ENCODE assay signal across 18 cellular contexts in the genomic region with DNA sequence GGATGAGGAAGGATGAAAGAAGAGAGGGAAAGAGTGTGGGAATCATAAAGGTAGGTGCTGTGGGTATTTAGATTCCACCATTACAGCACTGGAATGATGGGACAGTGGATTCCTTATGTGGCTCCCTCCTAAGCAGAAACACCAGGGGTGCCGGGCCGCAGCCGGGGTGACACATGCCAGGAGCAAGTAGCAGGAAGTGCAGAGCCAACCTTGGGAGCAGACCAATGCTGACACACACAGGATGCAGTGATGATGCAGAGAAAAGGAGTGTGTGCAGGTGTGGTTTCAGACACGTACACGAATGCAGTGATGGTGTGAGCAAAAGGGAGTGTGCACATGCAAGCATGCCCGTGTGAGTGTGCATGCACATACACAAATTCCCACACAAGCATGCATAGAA.
"Had no signal": no experiment of that assay in that cellular context is flagged by ENCODE, and none has a peak within 500 bp of the region (broad histone marks: within the 10 kb centered on the region; RNA-seq: fewer than 3 reads in every experiment).

No MANE protein-coding gene starts in this region.

- H3K36me3 ChIP-seq: esophagus squamous epithelium, sigmoid colon, thoracic aorta had no signal

- H3K27ac ChIP-seq: coronary artery, esophagus squamous epithelium, neutrophil, parathyroid adenoma, sigmoid colon, thoracic aorta had no signal

- H3K4me1 Mint-ChIP-seq: activated CD4-positive, alpha-beta T cell treated with anti-CD3 and anti-CD28 coated beads, Interleukin-2, amount 10 ng/mL, durations not matched to agents 7 days and 5 days; natural killer cell; stimulated activated effector memory CD8-positive, alpha-beta T cell treated with anti-CD3 and anti-CD28 coated beads, Interleukin-12 subunit alpha, Interleukin-12 subunit beta, amount 100 ng/mL, for 72 hours had no signal

- H3K4me3 Mint-ChIP-seq: activated CD4-positive, alpha-beta T cell treated with anti-CD3 and anti-CD28 coated beads, Interleukin-2, amount 10 ng/mL, durations not matched to agents 7 days and 5 days; activated CD8-positive, alpha-beta T cell treated with anti-CD3 and anti-CD28 coated beads, Interleukin-2, amount 10 ng/mL, durations not matched to agents 7 days and 5 days; activated T-cell treated with anti-CD3 and anti-CD28 coated beads, Interleukin-2, amount 50 U/mL, for 24 hours; brain; natural killer cell; stimulated activated effector memory CD8-positive, alpha-beta T cell treated with anti-CD3 and anti-CD28 coated beads, Interleukin-12 subunit alpha, Interleukin-12 subunit beta, amount 100 ng/mL, for 72 hours had no signal

- ATAC-seq: activated CD4-positive, CD25-positive, alpha-beta regulatory T cell treated with anti-CD3 and anti-CD28 coated beads, Interleukin-2, amount 50 U/mL, for 24 hours; activated CD8-positive, alpha-beta T cell treated with anti-CD3 and anti-CD28 coated beads, Interleukin-2, amount 10 ng/mL, durations not matched to agents 7 days and 5 days; left cardiac atrium; natural killer cell; stimulated activated effector memory CD8-positive, alpha-beta T cell treated with anti-CD3 and anti-CD28 coated beads, Interleukin-12 subunit alpha, Interleukin-12 subunit beta, amount 100 ng/mL, for 72 hours had no signal

- H3K9me3 ChIP-seq: esophagus squamous epithelium, neutrophil, sigmoid colon, thoracic aorta had no signal

- H3K9me3 Mint-ChIP-seq: activated T-helper 2 cell treated with anti-CD3 and anti-CD28 coated beads, Interferon-gamma antibody, Interleukin-2, Interleukin-4, amounts not matched to agents 10 μg/mL and 5 μg/mL and 100 μg/mL, durations not matched to agents 14 hours and 24 hours and 36 hours had no signal

- H3K4me3 ChIP-seq: coronary artery, esophagus squamous epithelium, sigmoid colon, thoracic aorta had no signal

- DNase-seq: activated CD4-positive, alpha-beta T cell treated with anti-CD3 and anti-CD28 coated beads, Interleukin-2, amount 10 ng/mL, durations not matched to agents 7 days and 5 days; activated CD8-positive, alpha-beta T cell treated with anti-CD3 and anti-CD28 coated beads, Interleukin-2, amount 10 ng/mL, durations not matched to agents 7 days and 5 days; activated naive CD4-positive, alpha-beta T cell treated with Interleukin-2 at 50 U/mL for 16 hours; activated T-cell treated with anti-CD3 and anti-CD28 coated beads, Interleukin-2, amount 50 U/mL, for 24 hours; esophagus squamous epithelium; left cardiac atrium; natural killer cell; sigmoid colon; stimulated activated CD4-positive, alpha-beta T cell treated with anti-CD3 and anti-CD28 coated beads, Interleukin-4, amount 100 ng/mL, for 24 hours; T1000 had no signal

- H3K36me3 Mint-ChIP-seq: stimulated activated effector memory CD8-positive, alpha-beta T cell treated with anti-CD3 and anti-CD28 coated beads, Interleukin-12 subunit alpha, Interleukin-12 subunit beta, amount 100 ng/mL, for 72 hours had no signal

- H3K27me3 ChIP-seq: esophagus squamous epithelium, neutrophil, sigmoid colon had no signal

- H3K27me3 Mint-ChIP-seq: activated CD4-positive, alpha-beta T cell treated with anti-CD3 and anti-CD28 coated beads, Interleukin-2, amount 10 ng/mL, durations not matched to agents 7 days and 5 days; activated T-cell treated with anti-CD3 and anti-CD28 coated beads, Interleukin-2, amount 50 U/mL, for 24 hours; brain had no signal

- H3K4me1 ChIP-seq: esophagus squamous epithelium, parathyroid adenoma, sigmoid colon had no signal

- H3K27ac Mint-ChIP-seq: activated CD4-positive, alpha-beta T cell treated with anti-CD3 and anti-CD28 coated beads, Interleukin-2, amount 10 ng/mL, durations not matched to agents 7 days and 5 days; activated CD8-positive, alpha-beta T cell treated with anti-CD3 and anti-CD28 coated beads, Interleukin-2, amount 10 ng/mL, durations not matched to agents 7 days and 5 days; activated T-cell treated with anti-CD3 and anti-CD28 coated beads, Interleukin-2, amount 50 U/mL, for 24 hours; activated T-helper 2 cell treated with anti-CD3 and anti-CD28 coated beads, Interferon-gamma antibody, Interleukin-2, Interleukin-4, amounts not matched to agents 10 μg/mL and 5 μg/mL and 100 μg/mL, durations not matched to agents 14 hours and 24 hours and 36 hours; natural killer cell; stimulated activated effector memory CD8-positive, alpha-beta T cell treated with anti-CD3 and anti-CD28 coated beads, Interleukin-12 subunit alpha, Interleukin-12 subunit beta, amount 100 ng/mL, for 72 hours had no signal
